Comparison of ENCODE assay signal across 1 cellular context in the genomic region with DNA sequence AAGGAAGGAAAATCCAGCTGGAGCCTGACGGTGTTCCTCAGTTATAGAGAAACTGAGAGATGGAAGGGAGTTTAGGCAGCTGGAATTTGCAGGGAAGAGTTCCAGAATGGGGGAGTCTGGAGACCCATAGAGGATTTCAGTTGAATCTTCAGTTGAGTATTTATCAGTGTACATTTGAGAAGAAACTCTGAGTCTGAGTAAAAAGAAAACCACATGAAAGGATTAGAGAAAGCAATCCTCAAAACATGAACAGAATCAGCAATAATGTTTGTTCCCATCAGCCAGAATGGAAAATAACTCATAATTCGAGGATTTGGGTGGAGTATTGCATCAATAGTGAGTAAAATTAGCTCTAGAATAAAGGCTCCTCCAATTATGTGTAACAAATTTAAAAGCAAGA.
TF ChIP-seq lines count a peak whose summit lies in the region.

No MANE protein-coding gene starts in this region.

TF ChIP-seq in GM12878, 131 proteins besides CTCF, POLR2A, EP300 and RAD21 (continued from another document):
- no peak for TF ChIP-seq FOS (IDR thresholded peaks at IDR 0.05; ENCODE audit: borderline replicate concordance, extremely low read depth, insufficient read length)
- no peak for TF ChIP-seq RAD51 (IDR thresholded peaks at IDR 0.05)
- TF ChIP-seq MTA3 (IDR thresholded peaks at IDR 0.05; ENCODE audit: borderline replicate concordance, low read length) = 0 out of 2 replicates have a peak, but pooled peaks have one; percentile 30
- TF ChIP-seq SRF (IDR thresholded peaks at IDR 0.05; ENCODE audit: low read depth in 2 of 2, low read length in 2 of 2) = no peak
- peak in 1 of 2 experiments; percentile 41; a peak in 1 of 4 replicates for TF ChIP-seq IKZF2 (IDR thresholded peaks at IDR 0.05)
- no peak for TF ChIP-seq SPI1 (IDR thresholded peaks at IDR 0.05; ENCODE audit: borderline replicate concordance, insufficient read depth, low read depth, low read length)
- TF ChIP-seq, protein P1, sequence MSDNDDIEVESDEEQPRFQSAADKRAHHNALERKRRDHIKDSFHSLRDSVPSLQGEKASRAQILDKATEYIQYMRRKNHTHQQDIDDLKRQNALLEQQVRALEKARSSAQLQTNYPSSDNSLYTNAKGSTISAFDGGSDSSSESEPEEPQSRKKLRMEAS (IDR thresholded peaks at IDR 0.05; ENCODE audit: low read depth, low read length) = no peak
- TF ChIP-seq CEBPB (IDR thresholded peaks at IDR 0.05; ENCODE audit: borderline replicate concordance in 1 of 2, low read depth in 2 of 2, low read length in 2 of 2) = no peak
- TF ChIP-seq PRDM15 (CRISPR knock-in tag; IDR thresholded peaks at IDR 0.05) = no peak
- TF ChIP-seq NFIC (IDR thresholded peaks at IDR 0.05; ENCODE audit: low read depth, low read length) = peak; percentile 70; the same call in 1 of the 2 replicates
- TF ChIP-seq SUPT20H (IDR thresholded peaks at IDR 0.05; ENCODE audit: borderline replicate concordance, control insufficient read depth, low read depth, low read length) = no peak
- TF ChIP-seq JUNB (IDR thresholded peaks at IDR 0.05) = peak; percentile 75
